ENCODE assay signal across 11 cellular contexts in genomic region chr15:99241752-99242151, GRCh38.
"Had no signal": no experiment of that assay in that cellular context is flagged by ENCODE, and none has a peak within 500 bp of the region (broad histone marks: within the 10 kb centered on the region; RNA-seq: fewer than 3 reads in every experiment).

No MANE protein-coding gene starts in this region.

- H3K9me3 ChIP-seq: HAP-1 had no signal

- H3K9ac ChIP-seq: GM23248 had no signal

- H3K36me3 ChIP-seq: HAP-1 had no signal

- H3K4me1 Mint-ChIP-seq: GM23338, H9 had no signal

- FAIRE-seq: H1, H54 had no signal

- ATAC-seq: GM23338, HCT116 had no signal

- H3K4me2 ChIP-seq: GM23338 had no signal

- H3K27ac Mint-ChIP-seq: GM23338, H9, HFFc6 had no signal

- H3K27ac ChIP-seq: GM23248 had no signal

- H3K4me3 Mint-ChIP-seq: GM23338, H9, HFFc6 had no signal

- DNase-seq: GM23248, GOT3, H7, H9, HCEC 1CT, HFFc6 had no signal

- H3K9me3 Mint-ChIP-seq: GM23338, H9, HFFc6 had no signal

- H2AFZ ChIP-seq: GM23248, GM23338 had no signal

- H3K4me1 ChIP-seq: HAP-1 had no signal

- H3K4me3 ChIP-seq: GM23248, GM23338, HAP-1 had no signal
